ENCODE assay signal across 1 cellular context in the genomic region with DNA sequence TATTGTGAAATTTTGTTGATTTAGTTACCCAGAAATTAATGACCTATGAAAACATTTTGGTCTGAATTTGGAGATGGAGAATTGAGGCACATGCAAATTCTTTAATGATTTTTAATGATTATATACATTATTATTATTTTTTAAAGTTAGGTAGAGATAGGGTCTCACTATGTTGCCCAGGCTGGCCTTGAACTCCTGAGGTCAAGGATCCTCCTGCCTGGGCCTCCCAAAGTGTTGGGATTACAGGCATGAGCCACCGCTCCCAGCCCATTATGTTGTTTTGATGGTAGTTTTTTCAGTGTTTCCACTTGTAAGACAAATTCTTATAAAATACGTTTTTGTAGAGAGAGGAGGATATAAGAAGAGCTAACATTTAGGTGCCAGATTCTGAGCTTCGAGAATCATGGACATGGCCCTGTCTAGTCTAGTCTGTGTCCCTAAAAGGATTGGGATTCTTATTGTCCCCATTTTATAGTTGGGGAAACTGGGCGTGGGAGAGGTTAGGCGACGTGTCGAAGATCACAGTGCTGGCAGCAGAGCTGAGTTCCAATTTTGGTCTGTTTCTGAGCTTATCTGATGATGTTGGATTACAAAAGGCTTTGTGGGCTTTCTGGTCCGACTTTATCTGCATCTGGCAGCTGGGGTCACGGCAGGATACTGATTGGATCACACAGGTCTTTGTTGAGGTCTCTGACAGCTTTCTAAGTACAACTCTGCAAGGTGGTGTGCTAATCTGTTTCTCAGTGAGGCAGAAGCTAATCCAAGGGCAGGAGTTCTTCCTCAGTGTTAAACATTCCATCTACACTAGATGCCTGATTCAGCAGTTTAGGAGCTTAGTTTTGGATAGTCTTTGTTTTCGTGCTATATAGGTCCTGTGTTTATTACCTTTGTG.
TF ChIP-seq lines count a peak whose summit lies in the region.

No MANE protein-coding gene starts in this region.

TF ChIP-seq in K562, 482 proteins besides CTCF, POLR2A, EP300 and RAD21 (continued from another document and continues in another):
- TF ChIP-seq STAT6 (CRISPR knock-in tag; IDR thresholded peaks at IDR 0.05) (no peak), IRF1 (CRISPR knock-in tag; IDR thresholded peaks at IDR 0.05; ENCODE audit: borderline replicate concordance) (no peak), STAT5B (CRISPR knock-in tag; IDR thresholded peaks at IDR 0.05) (no peak), TCF7 (IDR thresholded peaks at IDR 0.05; ENCODE audit: borderline replicate concordance) (no peak), MXI1 (IDR thresholded peaks at IDR 0.05; ENCODE audit: low read depth, low read length) (no peak), NFATC3 (IDR thresholded peaks at IDR 0.05) (no peak), MTA1 (IDR thresholded peaks at IDR 0.05; ENCODE audit: borderline replicate concordance) (peak; percentile 92), ZKSCAN8 (CRISPR knock-in tag; IDR thresholded peaks at IDR 0.05) (0 out of 2 replicates have a peak, but pooled peaks have one; percentile 45), NFE2 (IDR thresholded peaks at IDR 0.05; ENCODE audit: low read depth) (peak; percentile 81), MEIS2 (IDR thresholded peaks at IDR 0.05; ENCODE audit: partially characterized antibody) (peak; percentile 94), KLF16 (IDR thresholded peaks at IDR 0.05) (peak; percentile 91), KAT7 (CRISPR knock-in tag; IDR thresholded peaks at IDR 0.05; ENCODE audit: borderline replicate concordance) (no peak), EHMT2 (IDR thresholded peaks at IDR 0.05) (no peak; the same call in 1 of the 2 replicates), ZNF695 (CRISPR knock-in tag; IDR thresholded peaks at IDR 0.05) (no peak), XRCC4 (IDR thresholded peaks at IDR 0.05; ENCODE audit: extremely low read depth, insufficient read depth, insufficient read length) (no peak), CBX1 (IDR thresholded peaks at IDR 0.05; ENCODE audit: low read depth) (no peak), SRSF1 (IDR thresholded peaks at IDR 0.05; ENCODE audit: low read depth, low read length) (no peak), TCFL5 (CRISPR knock-in tag; conservative IDR thresholded peaks at IDR 0.05) (no peak), ELF4 (CRISPR knock-in tag; IDR thresholded peaks at IDR 0.05) (no peak), PHTF2 (CRISPR knock-in tag; IDR thresholded peaks at IDR 0.05) (no peak), RBM17 (IDR thresholded peaks at IDR 0.05; ENCODE audit: borderline replicate concordance, low read depth, low read length) (no peak), THRA (IDR thresholded peaks at IDR 0.05) (peak; percentile 77; the same call in 1 of the 2 replicates), CBFA2T3 (IDR thresholded peaks at IDR 0.05) (peak; percentile 98), LARP7 (IDR thresholded peaks at IDR 0.05) (no peak), ZNF3 (CRISPR knock-in tag; IDR thresholded peaks at IDR 0.05) (0 out of 2 replicates have a peak, but pooled peaks have one; percentile 27), HOXB6 (CRISPR knock-in tag; IDR thresholded peaks at IDR 0.05; ENCODE audit: borderline replicate concordance) (no peak)
- TF ChIP-seq, protein P1, sequence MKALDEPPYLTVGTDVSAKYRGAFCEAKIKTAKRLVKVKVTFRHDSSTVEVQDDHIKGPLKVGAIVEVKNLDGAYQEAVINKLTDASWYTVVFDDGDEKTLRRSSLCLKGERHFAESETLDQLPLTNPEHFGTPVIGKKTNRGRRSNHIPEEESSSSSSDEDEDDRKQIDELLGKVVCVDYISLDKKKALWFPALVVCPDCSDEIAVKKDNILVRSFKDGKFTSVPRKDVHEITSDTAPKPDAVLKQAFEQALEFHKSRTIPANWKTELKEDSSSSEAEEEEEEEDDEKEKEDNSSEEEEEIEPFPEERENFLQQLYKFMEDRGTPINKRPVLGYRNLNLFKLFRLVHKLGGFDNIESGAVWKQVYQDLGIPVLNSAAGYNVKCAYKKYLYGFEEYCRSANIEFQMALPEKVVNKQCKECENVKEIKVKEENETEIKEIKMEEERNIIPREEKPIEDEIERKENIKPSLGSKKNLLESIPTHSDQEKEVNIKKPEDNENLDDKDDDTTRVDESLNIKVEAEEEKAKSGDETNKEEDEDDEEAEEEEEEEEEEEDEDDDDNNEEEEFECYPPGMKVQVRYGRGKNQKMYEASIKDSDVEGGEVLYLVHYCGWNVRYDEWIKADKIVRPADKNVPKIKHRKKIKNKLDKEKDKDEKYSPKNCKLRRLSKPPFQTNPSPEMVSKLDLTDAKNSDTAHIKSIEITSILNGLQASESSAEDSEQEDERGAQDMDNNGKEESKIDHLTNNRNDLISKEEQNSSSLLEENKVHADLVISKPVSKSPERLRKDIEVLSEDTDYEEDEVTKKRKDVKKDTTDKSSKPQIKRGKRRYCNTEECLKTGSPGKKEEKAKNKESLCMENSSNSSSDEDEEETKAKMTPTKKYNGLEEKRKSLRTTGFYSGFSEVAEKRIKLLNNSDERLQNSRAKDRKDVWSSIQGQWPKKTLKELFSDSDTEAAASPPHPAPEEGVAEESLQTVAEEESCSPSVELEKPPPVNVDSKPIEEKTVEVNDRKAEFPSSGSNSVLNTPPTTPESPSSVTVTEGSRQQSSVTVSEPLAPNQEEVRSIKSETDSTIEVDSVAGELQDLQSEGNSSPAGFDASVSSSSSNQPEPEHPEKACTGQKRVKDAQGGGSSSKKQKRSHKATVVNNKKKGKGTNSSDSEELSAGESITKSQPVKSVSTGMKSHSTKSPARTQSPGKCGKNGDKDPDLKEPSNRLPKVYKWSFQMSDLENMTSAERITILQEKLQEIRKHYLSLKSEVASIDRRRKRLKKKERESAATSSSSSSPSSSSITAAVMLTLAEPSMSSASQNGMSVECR (CRISPR knock-in tag; IDR thresholded peaks at IDR 0.05) = no peak
- TF ChIP-seq, protein P2, sequence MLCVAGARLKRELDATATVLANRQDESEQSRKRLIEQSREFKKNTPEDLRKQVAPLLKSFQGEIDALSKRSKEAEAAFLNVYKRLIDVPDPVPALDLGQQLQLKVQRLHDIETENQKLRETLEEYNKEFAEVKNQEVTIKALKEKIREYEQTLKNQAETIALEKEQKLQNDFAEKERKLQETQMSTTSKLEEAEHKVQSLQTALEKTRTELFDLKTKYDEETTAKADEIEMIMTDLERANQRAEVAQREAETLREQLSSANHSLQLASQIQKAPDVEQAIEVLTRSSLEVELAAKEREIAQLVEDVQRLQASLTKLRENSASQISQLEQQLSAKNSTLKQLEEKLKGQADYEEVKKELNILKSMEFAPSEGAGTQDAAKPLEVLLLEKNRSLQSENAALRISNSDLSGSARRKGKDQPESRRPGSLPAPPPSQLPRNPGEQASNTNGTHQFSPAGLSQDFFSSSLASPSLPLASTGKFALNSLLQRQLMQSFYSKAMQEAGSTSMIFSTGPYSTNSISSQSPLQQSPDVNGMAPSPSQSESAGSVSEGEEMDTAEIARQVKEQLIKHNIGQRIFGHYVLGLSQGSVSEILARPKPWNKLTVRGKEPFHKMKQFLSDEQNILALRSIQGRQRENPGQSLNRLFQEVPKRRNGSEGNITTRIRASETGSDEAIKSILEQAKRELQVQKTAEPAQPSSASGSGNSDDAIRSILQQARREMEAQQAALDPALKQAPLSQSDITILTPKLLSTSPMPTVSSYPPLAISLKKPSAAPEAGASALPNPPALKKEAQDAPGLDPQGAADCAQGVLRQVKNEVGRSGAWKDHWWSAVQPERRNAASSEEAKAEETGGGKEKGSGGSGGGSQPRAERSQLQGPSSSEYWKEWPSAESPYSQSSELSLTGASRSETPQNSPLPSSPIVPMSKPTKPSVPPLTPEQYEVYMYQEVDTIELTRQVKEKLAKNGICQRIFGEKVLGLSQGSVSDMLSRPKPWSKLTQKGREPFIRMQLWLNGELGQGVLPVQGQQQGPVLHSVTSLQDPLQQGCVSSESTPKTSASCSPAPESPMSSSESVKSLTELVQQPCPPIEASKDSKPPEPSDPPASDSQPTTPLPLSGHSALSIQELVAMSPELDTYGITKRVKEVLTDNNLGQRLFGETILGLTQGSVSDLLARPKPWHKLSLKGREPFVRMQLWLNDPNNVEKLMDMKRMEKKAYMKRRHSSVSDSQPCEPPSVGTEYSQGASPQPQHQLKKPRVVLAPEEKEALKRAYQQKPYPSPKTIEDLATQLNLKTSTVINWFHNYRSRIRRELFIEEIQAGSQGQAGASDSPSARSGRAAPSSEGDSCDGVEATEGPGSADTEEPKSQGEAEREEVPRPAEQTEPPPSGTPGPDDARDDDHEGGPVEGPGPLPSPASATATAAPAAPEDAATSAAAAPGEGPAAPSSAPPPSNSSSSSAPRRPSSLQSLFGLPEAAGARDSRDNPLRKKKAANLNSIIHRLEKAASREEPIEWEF (CRISPR knock-in tag; IDR thresholded peaks at IDR 0.05) = no peak
- TF ChIP-seq, protein P3, sequence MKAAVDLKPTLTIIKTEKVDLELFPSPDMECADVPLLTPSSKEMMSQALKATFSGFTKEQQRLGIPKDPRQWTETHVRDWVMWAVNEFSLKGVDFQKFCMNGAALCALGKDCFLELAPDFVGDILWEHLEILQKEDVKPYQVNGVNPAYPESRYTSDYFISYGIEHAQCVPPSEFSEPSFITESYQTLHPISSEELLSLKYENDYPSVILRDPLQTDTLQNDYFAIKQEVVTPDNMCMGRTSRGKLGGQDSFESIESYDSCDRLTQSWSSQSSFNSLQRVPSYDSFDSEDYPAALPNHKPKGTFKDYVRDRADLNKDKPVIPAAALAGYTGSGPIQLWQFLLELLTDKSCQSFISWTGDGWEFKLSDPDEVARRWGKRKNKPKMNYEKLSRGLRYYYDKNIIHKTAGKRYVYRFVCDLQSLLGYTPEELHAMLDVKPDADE (conservative IDR thresholded peaks at IDR 0.05; ENCODE audit: control insufficient read depth, low read depth, low read length) = no peak
- TF ChIP-seq, protein P4, sequence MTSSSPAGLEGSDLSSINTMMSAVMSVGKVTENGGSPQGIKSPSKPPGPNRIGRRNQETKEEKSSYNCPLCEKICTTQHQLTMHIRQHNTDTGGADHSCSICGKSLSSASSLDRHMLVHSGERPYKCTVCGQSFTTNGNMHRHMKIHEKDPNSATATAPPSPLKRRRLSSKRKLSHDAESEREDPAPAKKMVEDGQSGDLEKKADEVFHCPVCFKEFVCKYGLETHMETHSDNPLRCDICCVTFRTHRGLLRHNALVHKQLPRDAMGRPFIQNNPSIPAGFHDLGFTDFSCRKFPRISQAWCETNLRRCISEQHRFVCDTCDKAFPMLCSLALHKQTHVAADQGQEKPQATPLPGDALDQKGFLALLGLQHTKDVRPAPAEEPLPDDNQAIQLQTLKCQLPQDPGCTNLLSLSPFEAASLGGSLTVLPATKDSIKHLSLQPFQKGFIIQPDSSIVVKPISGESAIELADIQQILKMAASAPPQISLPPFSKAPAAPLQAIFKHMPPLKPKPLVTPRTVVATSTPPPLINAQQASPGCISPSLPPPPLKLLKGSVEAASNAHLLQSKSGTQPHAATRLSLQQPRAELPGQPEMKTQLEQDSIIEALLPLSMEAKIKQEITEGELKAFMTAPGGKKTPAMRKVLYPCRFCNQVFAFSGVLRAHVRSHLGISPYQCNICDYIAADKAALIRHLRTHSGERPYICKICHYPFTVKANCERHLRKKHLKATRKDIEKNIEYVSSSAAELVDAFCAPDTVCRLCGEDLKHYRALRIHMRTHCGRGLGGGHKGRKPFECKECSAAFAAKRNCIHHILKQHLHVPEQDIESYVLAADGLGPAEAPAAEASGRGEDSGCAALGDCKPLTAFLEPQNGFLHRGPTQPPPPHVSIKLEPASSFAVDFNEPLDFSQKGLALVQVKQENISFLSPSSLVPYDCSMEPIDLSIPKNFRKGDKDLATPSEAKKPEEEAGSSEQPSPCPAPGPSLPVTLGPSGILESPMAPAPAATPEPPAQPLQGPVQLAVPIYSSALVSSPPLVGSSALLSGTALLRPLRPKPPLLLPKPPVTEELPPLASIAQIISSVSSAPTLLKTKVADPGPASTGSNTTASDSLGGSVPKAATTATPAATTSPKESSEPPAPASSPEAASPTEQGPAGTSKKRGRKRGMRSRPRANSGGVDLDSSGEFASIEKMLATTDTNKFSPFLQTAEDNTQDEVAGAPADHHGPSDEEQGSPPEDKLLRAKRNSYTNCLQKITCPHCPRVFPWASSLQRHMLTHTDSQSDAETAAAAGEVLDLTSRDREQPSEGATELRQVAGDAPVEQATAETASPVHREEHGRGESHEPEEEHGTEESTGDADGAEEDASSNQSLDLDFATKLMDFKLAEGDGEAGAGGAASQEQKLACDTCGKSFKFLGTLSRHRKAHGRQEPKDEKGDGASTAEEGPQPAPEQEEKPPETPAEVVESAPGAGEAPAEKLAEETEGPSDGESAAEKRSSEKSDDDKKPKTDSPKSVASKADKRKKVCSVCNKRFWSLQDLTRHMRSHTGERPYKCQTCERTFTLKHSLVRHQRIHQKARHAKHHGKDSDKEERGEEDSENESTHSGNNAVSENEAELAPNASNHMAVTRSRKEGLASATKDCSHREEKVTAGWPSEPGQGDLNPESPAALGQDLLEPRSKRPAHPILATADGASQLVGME (CRISPR knock-in tag; IDR thresholded peaks at IDR 0.05) = no peak
